Comparison of ENCODE assay signal across 8 cellular contexts in genomic region chr1:29121951-29122661, GRCh38. TPM values are rescaled to one million over a fixed set of nuclear protein-coding genes. Genes with fewer than 3 reads are reported as not detected.
A peak's percentile ranks its signal among the peaks of the same experiment; 100 is the strongest.
DNase-seq lines count a peak whose midpoint lies in the region; ATAC-seq and TF ChIP-seq lines count a peak whose summit lies in the region.

No MANE protein-coding gene starts in this region.

- peaks cover 8% of the 10 kb centered on the region for H3K4me1 Mint-ChIP-seq in CD4-positive, alpha-beta T cell (ENCODE audit: low read depth)
- H3K4me1 Mint-ChIP-seq in nephron progenitor cell: peaks cover 10% of the 10 kb centered on the region

- H3K9me3 ChIP-seq in CD4-positive, alpha-beta T cell (ENCODE audit: control insufficient read depth, low read length): no peaks in the 10 kb centered on the region
- H3K9me3 ChIP-seq in esophagus muscularis mucosa: no peaks in the 10 kb centered on the region

- no peak overlapping the region for H3K27ac ChIP-seq in CD4-positive, alpha-beta T cell (ENCODE audit: low read depth, low read length)
- peak overlapping the region; percentile 98 to 100 (median 98) for H3K27ac ChIP-seq in esophagus muscularis mucosa (replicated peaks in 1 of 4)

- no peak for TF ChIP-seq EP300 in esophagus muscularis mucosa (IDR thresholded peaks at IDR 0.05)

- peaks cover 0 to 9% (median 2%) of the 10 kb centered on the region in 4 donors for H3K36me3 ChIP-seq in esophagus muscularis mucosa

- ATAC-seq in CD4-positive, alpha-beta T cell (ENCODE audit: poor library complexity): no peak
- no peak for ATAC-seq in HG02981 (IDR thresholded peaks at IDR 0.05; ENCODE audit: unreplicated experiment)

- peaks cover 27 to 68% (median 53%) of the 10 kb centered on the region in 4 donors for H3K4me1 ChIP-seq in esophagus muscularis mucosa

- CTCF ChIA-PET in CD4-positive, alpha-beta T cell (lab: Charles Lee): no interaction called here

- H3K27ac Mint-ChIP-seq in CD4-positive, alpha-beta T cell: no peak overlapping the region
- H3K27ac Mint-ChIP-seq in nephron progenitor cell: no peak overlapping the region

- peak in 1 of 10 experiments; percentile 34 for DNase-seq in CD4-positive, alpha-beta T cell
- DNase-seq in NCI-H69 (lab: John Stamatoyannopoulos, UW): peak; percentile 52
- DNase-seq in esophagus muscularis mucosa (ENCODE audit: extremely low spot score): no peak
- peak; percentile 56 for DNase-seq in nephron progenitor cell
- DNase-seq in MV-4-11 (lab: John Stamatoyannopoulos, UW): no peak
- no peak for DNase-seq in central memory CD4-positive, alpha-beta T cell
- no peak for DNase-seq in activated gamma-delta T cell (lab: John Stamatoyannopoulos, UW)

- intact Hi-C loops in CD4-positive, alpha-beta T cell (cut with DNase I, micrococcal nuclease): loop anchor here (2.0 to 10.0 kb wide), 4 partner anchors 53 to 239 kb away; no protein-coding TSS in a partner anchor
- intact Hi-C loops in esophagus muscularis mucosa (cut with DNase I): loop anchor here (2.0 to 5.0 kb wide), 2 partner anchors 59 to 235 kb away; partner anchors contain the start of gene SRSF4

- H3K36me3 Mint-ChIP-seq in CD4-positive, alpha-beta T cell (ENCODE audit: low read depth): peaks cover 26% of the 10 kb centered on the region
- H3K36me3 Mint-ChIP-seq in nephron progenitor cell (ENCODE audit: low read depth): peaks cover 30% of the 10 kb centered on the region

- H3K27me3 ChIP-seq in CD4-positive, alpha-beta T cell (ENCODE audit: control insufficient read depth, insufficient read depth, low read length): peaks cover 44% of the 10 kb centered on the region
- H3K27me3 ChIP-seq in esophagus muscularis mucosa: peaks cover 0 to 7% (median 3%) of the 10 kb centered on the region in 4 donors

- peak overlapping the region; percentile 61 to 83 (median 71) for H3K4me3 ChIP-seq in esophagus muscularis mucosa

- no peaks in the 10 kb centered on the region for H3K9me3 Mint-ChIP-seq in CD4-positive, alpha-beta T cell
- H3K9me3 Mint-ChIP-seq in nephron progenitor cell: no peaks in the 10 kb centered on the region

- H3K27me3 Mint-ChIP-seq in CD4-positive, alpha-beta T cell: peaks cover 21% of the 10 kb centered on the region
- peaks cover 58% of the 10 kb centered on the region for H3K27me3 Mint-ChIP-seq in nephron progenitor cell (ENCODE audit: low read depth, poor library complexity)

- H3K4me3 Mint-ChIP-seq in CD4-positive, alpha-beta T cell: peak overlapping the region; percentile 66
- H3K4me3 Mint-ChIP-seq in nephron progenitor cell: peak overlapping the region; percentile 70

- POLR2A ChIA-PET in CD4-positive, alpha-beta T cell (lab: Charles Lee): interaction anchor here (0.8 to 1.8 kb wide), 5 partner anchors 9 to 541 kb away, joined by 3 to 16 read pairs (median 3); partner anchors contain the start of genes EPB41 and SRSF4

- TF ChIP-seq POLR2A in esophagus muscularis mucosa (IDR thresholded peaks at IDR 0.05; ENCODE audit: low read depth): no peak

- TF ChIP-seq CTCF in CD4-positive, alpha-beta T cell (IDR thresholded peaks at IDR 0.05): no peak
- TF ChIP-seq CTCF in esophagus muscularis mucosa (IDR thresholded peaks at IDR 0.05) (no peak), nephron progenitor cell (IDR thresholded peaks at IDR 0.05) (no peak)

- no CpG with 5 or more reads among the region's 75 CpGs for WGBS in esophagus muscularis mucosa

RNA-seq across cellular contexts. Expression of gene TMEM200B, which starts 1.6 kb away (rescaled TPM):
- not detected for total RNA-seq in CD4-positive, alpha-beta T cell
- total RNA-seq in esophagus muscularis mucosa: 10 to 100 TPM; 14.5 to 44.8 (median 28.2) TPM

RNA-seq across cellular contexts. Expression of gene SRSF4, which starts 59.6 kb away (rescaled TPM):
- 10 to 100 TPM; 89.2 to 93.4 TPM for total RNA-seq in CD4-positive, alpha-beta T cell
- total RNA-seq in esophagus muscularis mucosa: 100 to 1,000 TPM in 2 of 4 donors, 10 to 100 TPM in 2; 90.3 to 113 (median 98.3) TPM

Comparison
In these comparisons a context has a peak if more than half of its experiments do, and no peak if none do; other contexts are left out.
1. DNase-seq: peak in NCI-H69 (single experiment) and nephron progenitor cell (single experiment); none in esophagus muscularis mucosa (single experiment), MV-4-11 (single experiment), central memory CD4-positive, alpha-beta T cell (single experiment) and activated gamma-delta T cell (single experiment).
2. RNA of gene TMEM200B, which starts 1.6 kb away (total RNA-seq): 14.5 to 44.8 TPM in esophagus muscularis mucosa; not detected in CD4-positive, alpha-beta T cell; every median in the first group is over 10 times any median in the second.